ENCODE assay signal across 8 cellular contexts in the genomic region with DNA sequence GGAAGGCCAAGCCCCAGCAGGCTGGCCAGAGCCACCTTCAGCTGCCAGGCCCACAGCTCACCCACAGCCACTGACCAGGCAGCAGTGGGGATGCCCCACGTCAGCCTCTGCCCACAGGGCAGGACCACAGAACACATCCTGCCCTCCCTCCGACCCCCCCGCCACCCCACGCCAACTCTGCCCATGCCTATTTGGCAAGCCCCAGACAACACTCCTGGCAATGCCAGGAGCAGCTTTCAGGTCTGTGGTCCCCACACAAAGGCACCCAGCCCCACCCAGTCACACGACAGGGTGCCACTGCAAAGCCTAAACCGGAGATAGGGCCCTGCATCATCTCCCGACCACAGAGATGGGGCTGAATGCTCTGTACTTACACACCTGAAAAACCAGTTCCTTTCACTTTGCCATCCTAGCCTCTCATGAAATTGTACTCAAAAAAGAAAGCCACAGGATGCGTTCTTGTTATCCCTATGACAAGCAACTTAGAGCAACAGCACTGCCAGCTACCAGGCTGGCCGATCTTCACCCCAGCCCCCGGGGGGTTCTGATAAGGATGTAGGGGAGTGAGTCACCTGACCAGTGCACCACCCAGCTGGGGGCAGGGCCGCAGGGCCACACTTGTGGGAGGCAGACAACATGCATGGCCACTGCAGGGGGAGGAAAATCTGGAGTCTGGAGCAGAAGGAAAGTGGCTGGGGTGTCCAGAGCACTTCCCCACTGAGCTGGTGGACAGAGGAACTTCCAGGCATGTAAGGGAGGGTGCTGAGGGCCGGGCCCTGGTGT. TPM values are rescaled to one million over a fixed set of nuclear protein-coding genes. Genes with fewer than 3 reads are reported as not detected.
A peak's percentile ranks its signal among the peaks of the same experiment; 100 is the strongest.
DNase-seq lines count a peak whose midpoint lies in the region; ATAC-seq and TF ChIP-seq lines count a peak whose summit lies in the region.

No MANE protein-coding gene starts in this region.

- H4K20me1 ChIP-seq in SK-N-SH (ENCODE audit: insufficient read depth) = no peaks in the 10 kb centered on the region

- no peak overlapping the region for H3K4me3 Mint-ChIP-seq in stimulated activated memory B cell treated with anti-CD40 and anti-IgM and Interleukin-4, amounts not matched to agents 10 μg/mL and 1 μg/mL and 100 μg/mL, for 72 hours

- H3K4me1 ChIP-seq in SK-N-SH (ENCODE audit: control insufficient read depth in 1 of 2, insufficient read depth in 2 of 2, low read depth in 1 of 2, low read length in 1 of 2) = peaks cover 0 to 22% of the 10 kb centered on the region in 2 experiments; a peak in 1 of 4 replicates

- H3K4me3 ChIP-seq in SK-N-SH (ENCODE audit: low read depth in 2 of 2, low read length in 1 of 2) (no peak overlapping the region), cardiac fibroblast (replicated peaks in 1 of 2; ENCODE audit: low read depth in 2 of 2, low read length in 2 of 2) (no peak overlapping the region)

- H3K9me3 ChIP-seq in SK-N-SH = no peaks in the 10 kb centered on the region

- H3K27me3 Mint-ChIP-seq in stimulated activated memory B cell treated with anti-CD40 and anti-IgM and Interleukin-4, amounts not matched to agents 10 μg/mL and 1 μg/mL and 100 μg/mL, for 72 hours = peaks cover 6% of the 10 kb centered on the region

- peak overlapping the region in 1 of 2 experiments; percentile 25; a peak in 1 of 4 replicates for H3K27ac ChIP-seq in SK-N-SH (ENCODE audit: low read depth in 2 of 2, low read length in 1 of 2)

- peak overlapping the region; percentile 69 for H3K27ac Mint-ChIP-seq in stimulated activated memory B cell treated with anti-CD40 and anti-IgM and Interleukin-4, amounts not matched to agents 10 μg/mL and 1 μg/mL and 100 μg/mL, for 72 hours

- H3K79me2 ChIP-seq in SK-N-SH (ENCODE audit: insufficient read depth) = no peaks in the 10 kb centered on the region

- no peak for TF ChIP-seq EP300 in SK-N-SH (IDR thresholded peaks at IDR 0.05; ENCODE audit: borderline replicate concordance in 1 of 2, low read depth in 1 of 2, low read length in 1 of 2)

- CTCF ChIA-PET in SK-N-SH (lab: Yijun Ruan, JAX) = interaction anchor here (1.2 kb wide), 1 partner anchor 28 kb away, joined by 6 read pairs; no protein-coding TSS in a partner anchor

- no peak overlapping the region for H2AFZ ChIP-seq in SK-N-SH (ENCODE audit: low read depth)

- no peaks in the 10 kb centered on the region for H3K27me3 ChIP-seq in SK-N-SH (ENCODE audit: insufficient read depth)

- TF ChIP-seq CTCF in SK-N-SH (IDR thresholded peaks at IDR 0.05) = no peak
- no peak for TF ChIP-seq CTCF in cardiac fibroblast (IDR thresholded peaks at IDR 0.05; ENCODE audit: low read depth, low read length)

- no peak overlapping the region for H3K4me2 ChIP-seq in SK-N-SH

- no peaks in the 10 kb centered on the region for H3K9me3 Mint-ChIP-seq in stimulated activated memory B cell treated with anti-CD40 and anti-IgM and Interleukin-4, amounts not matched to agents 10 μg/mL and 1 μg/mL and 100 μg/mL, for 72 hours

- POLR2A ChIA-PET in SK-N-SH (lab: Yijun Ruan, JAX) = no interaction called here

- no peak for ATAC-seq in stimulated activated memory B cell treated with anti-CD40 and anti-IgM and Interleukin-4, amounts not matched to agents 10 μg/mL and 1 μg/mL and 100 μg/mL, for 72 hours
- ATAC-seq in HG02588 (IDR thresholded peaks at IDR 0.05; ENCODE audit: unreplicated experiment) = no peak

- WGBS in SK-N-SH (ENCODE audit: low lambda C conversion rate) = 49% methylated on average over 12 of the region's 12 CpGs

- peak; percentile 30 for DNase-seq in activated naive CD4-positive, alpha-beta T cell treated with Interleukin-2 at 50 U/mL for 16 hours
- no peak for DNase-seq in activated naive CD4-positive, alpha-beta T cell treated with anti-CD3 and anti-CD28 coated beads, Interleukin-2, amount 50 U/mL, for 16 hours
- DNase-seq in SK-N-SH = peak; percentile 68
- DNase-seq in cardiac fibroblast (ENCODE audit: low read depth in 2 of 2) = peak; percentile 13 to 42
- no peak for DNase-seq in middle frontal gyrus (ENCODE audit: extremely low spot score, low spot score)
- no peak for DNase-seq in iPS-NIHi11 (ENCODE audit: low spot score)

- no peak for TF ChIP-seq RAD21 in SK-N-SH (IDR thresholded peaks at IDR 0.05; ENCODE audit: low read length)

- H3K36me3 Mint-ChIP-seq in stimulated activated memory B cell treated with anti-CD40 and anti-IgM and Interleukin-4, amounts not matched to agents 10 μg/mL and 1 μg/mL and 100 μg/mL, for 72 hours = peaks cover 24% of the 10 kb centered on the region

- H3K9ac ChIP-seq in SK-N-SH = no peak overlapping the region

- H3F3A ChIP-seq in SK-N-SH (replicated peaks; ENCODE audit: insufficient read depth) = no peaks in the 10 kb centered on the region

- H3K4me1 Mint-ChIP-seq in stimulated activated memory B cell treated with anti-CD40 and anti-IgM and Interleukin-4, amounts not matched to agents 10 μg/mL and 1 μg/mL and 100 μg/mL, for 72 hours = peaks cover 28% of the 10 kb centered on the region

- H3K9me2 ChIP-seq in SK-N-SH = no peaks in the 10 kb centered on the region

- H3K36me3 ChIP-seq in SK-N-SH (replicated peaks in 1 of 2; ENCODE audit: control insufficient read depth in 1 of 2, insufficient read depth in 2 of 2, low read length in 1 of 2) = peaks cover 0 to 16% of the 10 kb centered on the region in 2 experiments

TF ChIP-seq in SK-N-SH, 30 proteins besides CTCF, POLR2A, EP300 and RAD21 (continues in another document):
- no peak for TF ChIP-seq RFX5 (IDR thresholded peaks at IDR 0.05; ENCODE audit: low read length)
- no peak for TF ChIP-seq TCF12 (IDR thresholded peaks at IDR 0.05)
- no peak for TF ChIP-seq REST (IDR thresholded peaks at IDR 0.05; ENCODE audit: low read depth, low read length)
- no peak for TF ChIP-seq TEAD4 (IDR thresholded peaks at IDR 0.05; ENCODE audit: borderline replicate concordance, insufficient read depth)
- no peak for TF ChIP-seq FOSL2 (IDR thresholded peaks at IDR 0.05; ENCODE audit: borderline replicate concordance, low read depth)
- no peak for TF ChIP-seq YY1 (IDR thresholded peaks at IDR 0.05; ENCODE audit: low read depth)
- TF ChIP-seq RXRA (IDR thresholded peaks at IDR 0.05; ENCODE audit: borderline replicate concordance, low read depth) = no peak
- TF ChIP-seq POLR2AphosphoS5 (IDR thresholded peaks at IDR 0.05; ENCODE audit: low read depth, low read length) = no peak
- TF ChIP-seq FOXJ3 (CRISPR knock-in tag; IDR thresholded peaks at IDR 0.05) = no peak
- TF ChIP-seq, protein P1, sequence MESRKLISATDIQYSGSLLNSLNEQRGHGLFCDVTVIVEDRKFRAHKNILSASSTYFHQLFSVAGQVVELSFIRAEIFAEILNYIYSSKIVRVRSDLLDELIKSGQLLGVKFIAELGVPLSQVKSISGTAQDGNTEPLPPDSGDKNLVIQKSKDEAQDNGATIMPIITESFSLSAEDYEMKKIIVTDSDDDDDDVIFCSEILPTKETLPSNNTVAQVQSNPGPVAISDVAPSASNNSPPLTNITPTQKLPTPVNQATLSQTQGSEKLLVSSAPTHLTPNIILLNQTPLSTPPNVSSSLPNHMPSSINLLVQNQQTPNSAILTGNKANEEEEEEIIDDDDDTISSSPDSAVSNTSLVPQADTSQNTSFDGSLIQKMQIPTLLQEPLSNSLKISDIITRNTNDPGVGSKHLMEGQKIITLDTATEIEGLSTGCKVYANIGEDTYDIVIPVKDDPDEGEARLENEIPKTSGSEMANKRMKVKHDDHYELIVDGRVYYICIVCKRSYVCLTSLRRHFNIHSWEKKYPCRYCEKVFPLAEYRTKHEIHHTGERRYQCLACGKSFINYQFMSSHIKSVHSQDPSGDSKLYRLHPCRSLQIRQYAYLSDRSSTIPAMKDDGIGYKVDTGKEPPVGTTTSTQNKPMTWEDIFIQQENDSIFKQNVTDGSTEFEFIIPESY (IDR thresholded peaks at IDR 0.05; ENCODE audit: borderline replicate concordance, low read depth) = no peak

RNA-seq across cellular contexts. Expression of gene UBE2G2, which starts 36.2 kb away (rescaled TPM):
- 129 and 149 TPM in 2 replicates for polyA plus RNA-seq in SK-N-SH (2012; rRNA removed)
- polyA plus RNA-seq in SK-N-SH (2012; cell fraction: cytosol; rRNA removed) = 55.4 and 71.0 TPM in 2 replicates
- polyA plus RNA-seq in SK-N-SH (2012; cell fraction: nucleus; rRNA removed) = 527 and 606 TPM in 2 replicates

RNA-seq across cellular contexts. Expression of gene SUMO3, which starts 52.4 kb away (rescaled TPM):
- polyA plus RNA-seq in SK-N-SH (2012; rRNA removed) = 89.0 and 125 TPM in 2 replicates
- 116 and 122 TPM in 2 replicates for polyA plus RNA-seq in SK-N-SH (2012; cell fraction: cytosol; rRNA removed)
- polyA plus RNA-seq in SK-N-SH (2012; cell fraction: nucleus; rRNA removed) = 31.5 and 38.2 TPM in 2 replicates

RNA-seq across cellular contexts. Expression of gene TSPEAR, which starts 54.0 kb away (rescaled TPM):
- polyA plus RNA-seq in SK-N-SH (2012; rRNA removed) = 0.03 and 0.08 TPM in 2 replicates
- polyA plus RNA-seq in SK-N-SH (2012; cell fraction: cytosol; rRNA removed) = 0.01 and 0.04 TPM in 2 replicates
- polyA plus RNA-seq in SK-N-SH (2012; cell fraction: nucleus; rRNA removed) = 0.47 and 0.67 TPM in 2 replicates

Comparison
In these comparisons a context has a peak if more than half of its experiments do, and no peak if none do; other contexts are left out.
1. DNase-seq: peak in activated naive CD4-positive, alpha-beta T cell treated with Interleukin-2 at 50 U/mL for 16 hours (single experiment), SK-N-SH (single experiment) and cardiac fibroblast (2 of 2); none in activated naive CD4-positive, alpha-beta T cell treated with anti-CD3 and anti-CD28 coated beads, Interleukin-2, amount 50 U/mL, for 16 hours (single experiment), middle frontal gyrus (single experiment) and iPS-NIHi11 (single experiment).